In genomic region chr2:30385327-30385726, GRCh38 we compare ENCODE assay signal across 1 cellular context.
TF ChIP-seq lines count a peak whose summit lies in the region.

No MANE protein-coding gene starts in this region.

TF ChIP-seq in HepG2, 621 proteins besides CTCF, POLR2A, EP300 and RAD21 (continued from another document and continues in another):
- no peak for TF ChIP-seq ZNF646 (CRISPR knock-in tag; IDR thresholded peaks at IDR 0.05)
- no peak for TF ChIP-seq GABPA (IDR thresholded peaks at IDR 0.05; ENCODE audit: low read depth, low read length)
- TF ChIP-seq GABPA (CRISPR knock-in tag; IDR thresholded peaks at IDR 0.05; ENCODE audit: low read depth): no peak
- TF ChIP-seq MTA3 (CRISPR knock-in tag; IDR thresholded peaks at IDR 0.05): no peak
- TF ChIP-seq MIER2 (CRISPR knock-in tag; IDR thresholded peaks at IDR 0.05): peak; percentile 98
- no peak for TF ChIP-seq ZNF484 (CRISPR knock-in tag; IDR thresholded peaks at IDR 0.05; ENCODE audit: borderline replicate concordance, low read depth)
- 0 out of 2 replicates have a peak, but pooled peaks have one; percentile 36 for TF ChIP-seq ZNF607 (CRISPR knock-in tag; IDR thresholded peaks at IDR 0.05; ENCODE audit: borderline replicate concordance)
- no peak for TF ChIP-seq ZNF792 (CRISPR knock-in tag; IDR thresholded peaks at IDR 0.05)
- peak; percentile 92; the same call in 1 of the 2 replicates for TF ChIP-seq WIZ (CRISPR knock-in tag; IDR thresholded peaks at IDR 0.05)
- 0 out of 2 replicates have a peak, but pooled peaks have one; percentile 12 for TF ChIP-seq ZNF281 (CRISPR knock-in tag; IDR thresholded peaks at IDR 0.05; ENCODE audit: borderline replicate concordance)
- TF ChIP-seq YEATS2 (CRISPR knock-in tag; IDR thresholded peaks at IDR 0.05; ENCODE audit: borderline replicate concordance): 0 out of 2 replicates have a peak, but pooled peaks have one; percentile 27
- no peak for TF ChIP-seq ZNF850 (CRISPR knock-in tag; conservative IDR thresholded peaks at IDR 0.05)
- no peak for TF ChIP-seq CC2D1A (CRISPR knock-in tag; IDR thresholded peaks at IDR 0.05)
- TF ChIP-seq MIXL1 (CRISPR knock-in tag; IDR thresholded peaks at IDR 0.05): 0 out of 2 replicates have a peak, but pooled peaks have one; percentile 32
- no peak for TF ChIP-seq HBP1 (CRISPR knock-in tag; IDR thresholded peaks at IDR 0.05; ENCODE audit: low read depth)
- TF ChIP-seq EHMT2 (IDR thresholded peaks at IDR 0.05; ENCODE audit: borderline replicate concordance, low read depth, low read length): peak; percentile 76; the same call in 1 of the 2 replicates
- no peak for TF ChIP-seq SRF (IDR thresholded peaks at IDR 0.05; ENCODE audit: low read depth, low read length)
- 0 out of 2 replicates have a peak, but pooled peaks have one; percentile 39 for TF ChIP-seq ZNF580 (CRISPR knock-in tag; IDR thresholded peaks at IDR 0.05; ENCODE audit: borderline replicate concordance, low read depth)
- no peak for TF ChIP-seq MXD1 (CRISPR knock-in tag; IDR thresholded peaks at IDR 0.05)
- peak; percentile 37; the same call in 1 of the 2 replicates for TF ChIP-seq ZFP36L1 (CRISPR knock-in tag; IDR thresholded peaks at IDR 0.05)
- no peak for TF ChIP-seq CSRNP1 (CRISPR knock-in tag; IDR thresholded peaks at IDR 0.05)
- TF ChIP-seq ELF4 (CRISPR knock-in tag; IDR thresholded peaks at IDR 0.05; ENCODE audit: borderline replicate concordance): no peak
- no peak for TF ChIP-seq ZNF44 (CRISPR knock-in tag; IDR thresholded peaks at IDR 0.05)
- no peak for TF ChIP-seq MAX (IDR thresholded peaks at IDR 0.05)
- no peak for TF ChIP-seq SRSF9 (IDR thresholded peaks at IDR 0.05; ENCODE audit: borderline replicate concordance, insufficient read depth, low read depth, low read length, poor library complexity, severe bottlenecking)
- TF ChIP-seq ZNF441 (CRISPR knock-in tag; IDR thresholded peaks at IDR 0.05; ENCODE audit: borderline replicate concordance): peak; percentile 49; the same call in 1 of the 2 replicates
- no peak for TF ChIP-seq NPAS2 (CRISPR knock-in tag; IDR thresholded peaks at IDR 0.05; ENCODE audit: borderline replicate concordance)
- TF ChIP-seq SMAD3 (CRISPR knock-in tag; IDR thresholded peaks at IDR 0.05): 0 out of 2 replicates have a peak, but pooled peaks have one; percentile 25
- TF ChIP-seq HOXA3 (CRISPR knock-in tag; IDR thresholded peaks at IDR 0.05): no peak
- no peak for TF ChIP-seq AGO1 (IDR thresholded peaks at IDR 0.05; ENCODE audit: low read depth, low read length, poor library complexity, severe bottlenecking)
- TF ChIP-seq PPARG (CRISPR knock-in tag; conservative IDR thresholded peaks at IDR 0.05): no peak
- TF ChIP-seq ZNF362 (CRISPR knock-in tag; IDR thresholded peaks at IDR 0.05; ENCODE audit: borderline replicate concordance): no peak
- TF ChIP-seq HDAC2 (CRISPR knock-in tag; IDR thresholded peaks at IDR 0.05): 0 out of 2 replicates have a peak, but pooled peaks have one; percentile 29
- TF ChIP-seq ZFP41 (CRISPR knock-in tag; IDR thresholded peaks at IDR 0.05; ENCODE audit: borderline replicate concordance): no peak
- no peak for TF ChIP-seq TP53 (CRISPR knock-in tag; conservative IDR thresholded peaks at IDR 0.05)
- no peak for TF ChIP-seq ZBTB3 (CRISPR knock-in tag; IDR thresholded peaks at IDR 0.05; ENCODE audit: borderline replicate concordance, low read depth)
- TF ChIP-seq TIGD3 (CRISPR knock-in tag; IDR thresholded peaks at IDR 0.05; ENCODE audit: borderline replicate concordance): no peak
- TF ChIP-seq ZNF615 (CRISPR knock-in tag; IDR thresholded peaks at IDR 0.05; ENCODE audit: borderline replicate concordance): no peak
- TF ChIP-seq SALL1 (CRISPR knock-in tag; IDR thresholded peaks at IDR 0.05): peak; percentile 69
- TF ChIP-seq ZBTB44 (CRISPR knock-in tag; IDR thresholded peaks at IDR 0.05): peak; percentile 76; the same call in 1 of the 2 replicates
- no peak for TF ChIP-seq FOXP1 (IDR thresholded peaks at IDR 0.05)
- no peak for TF ChIP-seq FOXP1 (CRISPR knock-in tag; IDR thresholded peaks at IDR 0.05)
- peak; percentile 33; the same call in 1 of the 2 replicates for TF ChIP-seq TFE3 (CRISPR knock-in tag; IDR thresholded peaks at IDR 0.05)
